In the genomic region with DNA sequence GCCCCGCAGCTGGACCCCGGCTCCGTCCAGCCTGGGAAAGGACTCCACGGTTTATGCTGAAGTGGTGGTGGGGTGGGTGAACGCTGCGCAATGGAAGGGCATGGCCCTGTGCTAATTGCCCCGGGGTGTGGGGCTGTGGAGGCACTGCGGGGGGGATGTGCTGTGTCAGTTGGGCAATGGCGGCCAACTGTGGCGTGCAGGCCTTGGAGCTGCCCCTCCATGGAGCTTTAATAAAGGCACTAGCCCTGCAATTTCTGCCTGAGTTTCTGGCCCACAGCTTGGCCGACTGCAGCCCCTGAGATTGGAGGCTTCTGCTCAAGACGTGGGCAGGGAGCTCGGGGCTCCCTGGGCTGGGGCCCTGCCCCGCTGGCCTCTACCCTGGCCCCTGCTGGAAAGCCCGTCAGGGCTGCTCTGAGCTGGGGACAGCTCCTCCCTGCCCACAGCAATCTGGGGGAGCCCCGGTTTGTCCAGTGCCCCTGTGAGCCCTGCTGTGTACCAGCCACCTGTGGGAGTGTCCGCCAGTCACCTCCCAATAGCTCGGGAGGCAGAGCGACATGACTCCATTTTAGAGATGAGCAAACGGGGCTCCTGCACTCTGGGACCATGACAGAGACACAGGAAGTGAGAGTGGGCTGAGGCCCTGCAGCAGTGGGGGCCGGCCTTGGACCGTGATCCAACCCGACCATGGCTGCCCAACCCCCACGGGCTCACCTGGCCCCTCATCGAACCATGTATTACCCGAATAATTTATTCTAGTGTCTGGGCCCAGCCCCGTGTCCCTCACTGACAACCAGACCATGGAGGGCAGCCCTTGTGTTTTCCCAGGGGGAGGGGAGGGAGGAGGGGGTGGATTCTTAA, we compare ENCODE assay signal across 7 cellular contexts. TPM values are rescaled to one million over a fixed set of nuclear protein-coding genes. Genes with fewer than 3 reads are reported as not detected.
DNase-seq lines count a peak whose midpoint lies in the region; ATAC-seq, FAIRE-seq and TF ChIP-seq lines count a peak whose summit lies in the region.

No MANE protein-coding gene starts in this region.

- H3K4ac ChIP-seq in mesenchymal stem cell (ENCODE audit: low read depth in 1 of 2, low read length in 2 of 2) = peak overlapping the region in 1 of 2 experiments; percentile 30

- no peak overlapping the region for H2BK120ac ChIP-seq in mesenchymal stem cell (ENCODE audit: low read depth, low read length)

- H2AFZ ChIP-seq in mesenchymal stem cell (ENCODE audit: low read depth, low read length) = peak overlapping the region; percentile 57

- no peak overlapping the region for H3K9ac ChIP-seq in mesenchymal stem cell (ENCODE audit: low read length)

- peak overlapping the region in 1 of 2 experiments; percentile 71 for H3K14ac ChIP-seq in mesenchymal stem cell (ENCODE audit: low read length in 2 of 2)

- WGBS in mesenchymal stem cell = 20% methylated on average over 24 of the region's 27 CpGs
- WGBS in suprapubic skin = 6% methylated on average over 6 of the region's 27 CpGs

- H2AK5ac ChIP-seq in mesenchymal stem cell (ENCODE audit: low read length, severe bottlenecking) = no peak overlapping the region

- peaks cover 0 to 10% of the 10 kb centered on the region in 2 experiments for H3K27me3 ChIP-seq in mesenchymal stem cell (ENCODE audit: control insufficient read depth in 1 of 2, insufficient read depth in 1 of 2, low read length in 2 of 2)
- H3K27me3 ChIP-seq in suprapubic skin = no peaks in the 10 kb centered on the region

- H2BK15ac ChIP-seq in mesenchymal stem cell (ENCODE audit: low read depth, poor library complexity, severe bottlenecking) = no peak overlapping the region

- H3K4me3 ChIP-seq in astrocyte of the spinal cord (ENCODE audit: low read depth, low read length) (peak overlapping the region; percentile 43), mesenchymal stem cell (ENCODE audit: insufficient read depth in 1 of 2, low read depth in 1 of 2, low read length in 2 of 2) (peak overlapping the region in 1 of 2 experiments; percentile 55), suprapubic skin (peak overlapping the region; percentile 64)

- H4K91ac ChIP-seq in mesenchymal stem cell (ENCODE audit: low read length) = peak overlapping the region; percentile 60

- peak overlapping the region; percentile 85 for H3K4me2 ChIP-seq in mesenchymal stem cell (ENCODE audit: low read length, poor library complexity, severe bottlenecking)

- H3K27ac ChIP-seq in mesenchymal stem cell (ENCODE audit: low read length, poor library complexity, severe bottlenecking) (peak overlapping the region; percentile 55), suprapubic skin (peak overlapping the region; percentile 95)

- H3K9me3 ChIP-seq in mesenchymal stem cell (ENCODE audit: control insufficient read depth, low read length) (no peaks in the 10 kb centered on the region), suprapubic skin (no peaks in the 10 kb centered on the region)

- DNase-seq in NOMO-1 treated with dmso at 0.1 percent for 144 hours (lab: John Stamatoyannopoulos, UW; ENCODE audit: unreplicated experiment) = peak; percentile 15
- no peak for DNase-seq in astrocyte of the spinal cord (ENCODE audit: low read depth, low spot score)
- DNase-seq in mesenchymal stem cell = no peak
- no peak for DNase-seq in suprapubic skin (ENCODE audit: low spot score in 2 of 2)
- no peak for DNase-seq in medulla oblongata (ENCODE audit: extremely low spot score)
- no peak for DNase-seq in urothelium cell line (ENCODE audit: low spot score)

- in situ Hi-C loops in astrocyte of the spinal cord (cut with HindIII; ENCODE audit: low sequenced_read_pairs) = no loop called here

- no peak for FAIRE-seq in urothelium cell line (lab: Jason Lieb, UNC)

- H3K4me1 ChIP-seq in mesenchymal stem cell (ENCODE audit: control insufficient read depth, insufficient read depth, low read depth, low read length) (peaks cover 55% of the 10 kb centered on the region), suprapubic skin (peaks cover 68% of the 10 kb centered on the region)

- H3K79me1 ChIP-seq in mesenchymal stem cell (replicated peaks; ENCODE audit: low read length, poor library complexity, severe bottlenecking) = no peaks in the 10 kb centered on the region

- H3K36me3 ChIP-seq in mesenchymal stem cell (ENCODE audit: control insufficient read depth in 1 of 2, insufficient read depth in 2 of 2, low read depth in 1 of 2, low read length in 2 of 2) (no peaks in the 10 kb centered on the region), suprapubic skin (no peaks in the 10 kb centered on the region)

- ATAC-seq in GM19452 (IDR thresholded peaks at IDR 0.05; ENCODE audit: unreplicated experiment) = peak; percentile 0

- no peak for TF ChIP-seq EP300 in suprapubic skin (IDR thresholded peaks at IDR 0.05)

- TF ChIP-seq POLR2A in suprapubic skin (IDR thresholded peaks at IDR 0.05) = no peak

- peak overlapping the region; percentile 71 for H4K8ac ChIP-seq in mesenchymal stem cell (ENCODE audit: low read length)

- H2BK12ac ChIP-seq in mesenchymal stem cell (ENCODE audit: low read length in 2 of 2) = peak overlapping the region; percentile 37 to 59

- H3K23ac ChIP-seq in mesenchymal stem cell (ENCODE audit: low read length in 2 of 2) = peak overlapping the region in 1 of 2 experiments; percentile 35

- no peak overlapping the region for H2BK5ac ChIP-seq in mesenchymal stem cell (ENCODE audit: low read depth, low read length, poor library complexity, severe bottlenecking)

- peak overlapping the region; percentile 59 to 61 for H3K18ac ChIP-seq in mesenchymal stem cell (ENCODE audit: low read depth in 1 of 2, low read length in 2 of 2)

- TF ChIP-seq CTCF in astrocyte of the spinal cord (IDR thresholded peaks at IDR 0.05; ENCODE audit: low read depth, low read length) (no peak), suprapubic skin (IDR thresholded peaks at IDR 0.05) (no peak)

RNA-seq across cellular contexts. Expression of a gene that starts 8.7 kb away (rescaled TPM):
- 0.73 TPM for polyA plus RNA-seq in mesenchymal stem cell (2013, experiment 1 of 2)
- polyA plus RNA-seq in mesenchymal stem cell (2013, experiment 2 of 2) = 0.89 TPM
- 100 to 1,000 TPM in 1 of 4 donors, 10 to 100 TPM in 3; 33.3 to 111 (median 60.9) TPM for total RNA-seq in suprapubic skin

RNA-seq across cellular contexts. Expression of a gene that starts 17.4 kb away (rescaled TPM):
- polyA plus RNA-seq in mesenchymal stem cell (2013, experiment 1 of 2) = not detected
- not detected for polyA plus RNA-seq in mesenchymal stem cell (2013, experiment 2 of 2)
- 10 to 100 TPM in 1 of 4 donors, 1 to 10 TPM in 3; 2.6 to 12.0 (median 5.9) TPM for total RNA-seq in suprapubic skin

RNA-seq across cellular contexts. Expression of a gene that starts 21.0 kb away (rescaled TPM):
- 10.2 TPM for polyA plus RNA-seq in mesenchymal stem cell (2013, experiment 1 of 2)
- polyA plus RNA-seq in mesenchymal stem cell (2013, experiment 2 of 2) = 9.9 TPM
- total RNA-seq in suprapubic skin = 10 to 100 TPM; 17.7 to 36.0 (median 29.7) TPM

RNA-seq across cellular contexts. Expression of a gene that starts 39.1 kb away (rescaled TPM):
- 17.2 TPM for polyA plus RNA-seq in mesenchymal stem cell (2013, experiment 1 of 2)
- polyA plus RNA-seq in mesenchymal stem cell (2013, experiment 2 of 2) = 17.2 TPM
- 10 to 100 TPM in 2 of 4 donors, 1 to 10 TPM in 2; 9.7 to 16.3 (median 10.7) TPM for total RNA-seq in suprapubic skin
